In the genomic region with DNA sequence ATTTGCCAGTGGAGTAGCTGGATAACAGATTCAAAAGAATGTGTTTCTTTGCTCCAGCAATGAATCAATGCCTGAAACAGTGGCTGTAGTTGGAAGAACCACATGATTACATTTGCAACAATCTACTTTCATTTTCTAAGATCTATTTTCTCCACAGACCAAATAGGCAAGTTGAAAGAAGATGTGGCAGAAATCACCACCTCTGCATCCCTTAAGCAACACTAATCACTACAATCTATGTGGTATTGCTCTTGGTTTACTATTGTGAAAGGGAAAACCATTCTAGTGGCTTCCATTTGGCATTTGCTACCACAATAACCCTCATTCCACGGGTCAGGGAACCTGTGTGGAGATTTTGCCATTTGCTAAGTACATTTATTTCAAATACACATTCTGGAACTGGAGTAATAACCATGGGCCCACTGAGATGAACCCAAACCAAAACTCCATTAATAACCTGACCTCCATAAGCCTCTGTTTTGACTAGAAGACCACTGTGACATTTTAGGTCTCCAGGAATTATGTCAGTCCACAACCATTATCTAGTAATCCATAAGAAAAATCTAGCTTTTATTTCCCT, we compare ENCODE assay signal across 16 cellular contexts.
DNase-seq lines count a peak whose midpoint lies in the region; ATAC-seq and TF ChIP-seq lines count a peak whose summit lies in the region.
"Had no signal": no experiment of that assay in that cellular context is flagged by ENCODE, and none has a peak within 500 bp of the region (broad histone marks: within the 10 kb centered on the region; RNA-seq: fewer than 3 reads in every experiment).

No MANE protein-coding gene starts in this region.

- no peaks in the 10 kb centered on the region for H3K36me3 Mint-ChIP-seq in stimulated activated effector memory CD8-positive, alpha-beta T cell treated with anti-CD3 and anti-CD28 coated beads, Interleukin-12 subunit alpha, Interleukin-12 subunit beta, amount 100 ng/mL, for 72 hours
- no peaks in the 10 kb centered on the region for H3K36me3 Mint-ChIP-seq in H9 (ENCODE audit: insufficient read depth in 1 of 3, low read depth in 3 of 3)
- H3K36me3 Mint-ChIP-seq: neural progenitor cell had no signal

- no peak overlapping the region for H3K4me3 Mint-ChIP-seq in stimulated activated effector memory CD8-positive, alpha-beta T cell treated with anti-CD3 and anti-CD28 coated beads, Interleukin-12 subunit alpha, Interleukin-12 subunit beta, amount 100 ng/mL, for 72 hours
- H3K4me3 Mint-ChIP-seq in H9, result no peak overlapping the region
- H3K4me3 Mint-ChIP-seq: neural progenitor cell; stimulated activated naive CD8-positive, alpha-beta T cell treated with anti-CD3 and anti-CD28 coated beads, Interleukin-15, Interleukin-2, amounts not matched to agents 100 ng/mL and 50 ng/mL, for 24 hours had no signal

- no peak overlapping the region for H3K4me3 ChIP-seq in choroid plexus epithelial cell (ENCODE audit: low read depth, low read length)
- H3K4me3 ChIP-seq in esophagus muscularis mucosa, result no peak overlapping the region
- H3K4me3 ChIP-seq: colonic mucosa, lower lobe of right lung, neural progenitor cell had no signal

- no peak for TF ChIP-seq POLR2A in esophagus muscularis mucosa (IDR thresholded peaks at IDR 0.05; ENCODE audit: low read depth)

- H3K27me3 ChIP-seq in H9 (ENCODE audit: insufficient read depth, low read length) (no peaks in the 10 kb centered on the region), esophagus muscularis mucosa (no peaks in the 10 kb centered on the region)
- H3K27me3 ChIP-seq: colonic mucosa, neural progenitor cell had no signal

- H3K4ac ChIP-seq in H9 (ENCODE audit: low read depth, low read length), result no peak overlapping the region

- H4K8ac ChIP-seq in H9 (replicated peaks; ENCODE audit: insufficient read length, low read depth, low read length), result no peak overlapping the region

- TF ChIP-seq EP300 in esophagus muscularis mucosa (IDR thresholded peaks at IDR 0.05), result no peak

- no peak overlapping the region for H3T11ph ChIP-seq in H9 (ENCODE audit: low read length)

- H3K23ac ChIP-seq in H9 (ENCODE audit: insufficient read length, low read depth, low read length), result no peak overlapping the region

- H2AK5ac ChIP-seq in H9 (ENCODE audit: insufficient read length, low read length), result no peak overlapping the region

- H4K91ac ChIP-seq in H9 (ENCODE audit: insufficient read length, low read depth, low read length), result no peak overlapping the region

- no peak overlapping the region for H2BK12ac ChIP-seq in H9 (ENCODE audit: insufficient read length, low read depth, low read length)

- no peak overlapping the region for H2BK15ac ChIP-seq in H9 (ENCODE audit: low read depth, low read length)

- peak; percentile 44 for ATAC-seq in stimulated activated effector memory CD8-positive, alpha-beta T cell treated with anti-CD3 and anti-CD28 coated beads, Interleukin-12 subunit alpha, Interleukin-12 subunit beta, amount 100 ng/mL, for 72 hours
- ATAC-seq: Panc1 had no signal

- no peaks in the 10 kb centered on the region for H3K79me1 ChIP-seq in H9 (ENCODE audit: insufficient read depth, low read depth, low read length, poor library complexity, severe bottlenecking)

- no peaks in the 10 kb centered on the region for H3K4me1 Mint-ChIP-seq in stimulated activated effector memory CD8-positive, alpha-beta T cell treated with anti-CD3 and anti-CD28 coated beads, Interleukin-12 subunit alpha, Interleukin-12 subunit beta, amount 100 ng/mL, for 72 hours
- H3K4me1 Mint-ChIP-seq in H9, result no peaks in the 10 kb centered on the region
- H3K4me1 Mint-ChIP-seq: neural progenitor cell had no signal

- H3K14ac ChIP-seq in H9 (ENCODE audit: insufficient read depth, low read length), result no peak overlapping the region

- H3K9me3 Mint-ChIP-seq in stimulated activated effector memory CD8-positive, alpha-beta T cell treated with anti-CD3 and anti-CD28 coated beads, Interleukin-12 subunit alpha, Interleukin-12 subunit beta, amount 100 ng/mL, for 72 hours, result no peaks in the 10 kb centered on the region
- H3K9me3 Mint-ChIP-seq in H9, result no peaks in the 10 kb centered on the region; a peak in 1 of 5 replicates
- H3K9me3 Mint-ChIP-seq: neural progenitor cell; stimulated activated naive CD8-positive, alpha-beta T cell treated with anti-CD3 and anti-CD28 coated beads, Interleukin-15, Interleukin-2, amounts not matched to agents 100 ng/mL and 50 ng/mL, for 24 hours had no signal

- H2BK20ac ChIP-seq in H9 (ENCODE audit: low read depth, low read length, poor library complexity, severe bottlenecking), result no peak overlapping the region

- H3K79me2 ChIP-seq in H9 (ENCODE audit: insufficient read depth, low read length), result no peaks in the 10 kb centered on the region

- H3K4me1 ChIP-seq in H9 (ENCODE audit: insufficient read depth, low read length), result no peaks in the 10 kb centered on the region
- peaks cover 0 to 13% (median 4%) of the 10 kb centered on the region in 4 donors for H3K4me1 ChIP-seq in esophagus muscularis mucosa
- H3K4me1 ChIP-seq: colonic mucosa, neural progenitor cell had no signal

- H3K36me3 ChIP-seq in esophagus muscularis mucosa, result no peaks in the 10 kb centered on the region
- H3K36me3 ChIP-seq: colonic mucosa, lower lobe of right lung, neural progenitor cell had no signal

- peak; percentile 20 for DNase-seq in DMS53 (lab: John Stamatoyannopoulos, UW)
- DNase-seq in DMS53 treated with DMSO at 0.1 percent for 48 hours (lab: John Stamatoyannopoulos, UW; ENCODE audit: unreplicated experiment), result no peak
- DNase-seq in MV-4-11 (lab: John Stamatoyannopoulos, UW), result peak; percentile 84
- DNase-seq in choroid plexus epithelial cell (ENCODE audit: low read depth), result peak; percentile 31
- no peak for DNase-seq in stimulated activated effector memory CD8-positive, alpha-beta T cell treated with anti-CD3 and anti-CD28 coated beads, Interleukin-12 subunit alpha, Interleukin-12 subunit beta, amount 100 ng/mL, for 72 hours (ENCODE audit: low spot score in 2 of 2)
- DNase-seq in H9, result no peak
- no peak for DNase-seq in esophagus muscularis mucosa (ENCODE audit: extremely low spot score)
- no peak for DNase-seq in HCEC 1CT
- DNase-seq: activated CD4-positive, CD25-positive, alpha-beta regulatory T cell; colonic mucosa; lower lobe of right lung; NCI-H1048 had no signal

- no peak for TF ChIP-seq CTCF in choroid plexus epithelial cell (conservative IDR thresholded peaks at IDR 0.05; ENCODE audit: low read depth, low read length)
- TF ChIP-seq CTCF in H9 (conservative IDR thresholded peaks at IDR 0.05), result no peak
- no peak for TF ChIP-seq CTCF in esophagus muscularis mucosa (IDR thresholded peaks at IDR 0.05)

- no peaks in the 10 kb centered on the region for H4K20me1 ChIP-seq in H9 (ENCODE audit: control insufficient read depth, insufficient read depth, insufficient read length)

- no peak overlapping the region for H3K4me2 ChIP-seq in H9 (ENCODE audit: insufficient read depth, insufficient read length, low read length)
- H3K4me2 ChIP-seq: neural progenitor cell had no signal

- H3K27ac Mint-ChIP-seq in stimulated activated effector memory CD8-positive, alpha-beta T cell treated with anti-CD3 and anti-CD28 coated beads, Interleukin-12 subunit alpha, Interleukin-12 subunit beta, amount 100 ng/mL, for 72 hours, result no peak overlapping the region
- H3K27ac Mint-ChIP-seq in H9, result no peak overlapping the region
- H3K27ac Mint-ChIP-seq: neural progenitor cell; stimulated activated naive CD8-positive, alpha-beta T cell treated with anti-CD3 and anti-CD28 coated beads, Interleukin-15, Interleukin-2, amounts not matched to agents 100 ng/mL and 50 ng/mL, for 24 hours had no signal

- WGBS in H9 (ENCODE audit: extremely low coverage, insufficient read length, low lambda C conversion rate), result no CpG with 5 or more reads among the region's 1 CpG
- 40% methylated on average over 1 of the region's 1 CpG for WGBS in esophagus muscularis mucosa

- intact Hi-C loops in esophagus muscularis mucosa (cut with DNase I), result no loop called here

- H4K5ac ChIP-seq in H9 (ENCODE audit: insufficient read length, low read depth, low read length), result no peak overlapping the region

- no peaks in the 10 kb centered on the region for H3K23me2 ChIP-seq in H9 (ENCODE audit: insufficient read length, low read depth, low read length, poor library complexity, severe bottlenecking)

- no peak overlapping the region for H2BK120ac ChIP-seq in H9 (ENCODE audit: low read depth, low read length, poor library complexity, severe bottlenecking)

- H3K9me3 ChIP-seq in H9 (ENCODE audit: control insufficient read depth, low read depth, low read length), result no peaks in the 10 kb centered on the region
- H3K9me3 ChIP-seq in esophagus muscularis mucosa, result no peaks in the 10 kb centered on the region
- H3K9me3 ChIP-seq: colonic mucosa, lower lobe of right lung had no signal

- no peak overlapping the region for H3K18ac ChIP-seq in H9 (ENCODE audit: insufficient read length, low read depth, low read length)

- no peak overlapping the region for H3K27ac ChIP-seq in H9 (ENCODE audit: insufficient read length, low read depth, low read length)
- no peak overlapping the region for H3K27ac ChIP-seq in esophagus muscularis mucosa (replicated peaks in 1 of 4)
- H3K27ac ChIP-seq: 22Rv1, colonic mucosa, lower lobe of right lung, neural progenitor cell had no signal

- no peak overlapping the region for H3K56ac ChIP-seq in H9 (ENCODE audit: insufficient read length, low read depth, low read length)

- no peak overlapping the region for H2AFZ ChIP-seq in H9 (ENCODE audit: low read length)
- H2AFZ ChIP-seq: neural progenitor cell had no signal

- peaks cover 5% of the 10 kb centered on the region; the same call in 1 of the 2 replicates for H3K27me3 Mint-ChIP-seq in H9 (ENCODE audit: low read depth)

- H3K9ac ChIP-seq in H9 (ENCODE audit: extremely low read depth, insufficient read length, low read length), result no peak overlapping the region
- H3K9ac ChIP-seq: neural progenitor cell had no signal

- no peak overlapping the region for H2BK5ac ChIP-seq in H9 (ENCODE audit: insufficient read length, low read length)

Comparison
In these comparisons a context has a peak if more than half of its experiments do, and no peak if none do; other contexts are left out.
1. DNase-seq: peak in DMS53 (single experiment), MV-4-11 (single experiment) and choroid plexus epithelial cell (single experiment); none in DMS53 treated with DMSO at 0.1 percent for 48 hours (single experiment), stimulated activated effector memory CD8-positive, alpha-beta T cell treated with anti-CD3 and anti-CD28 coated beads, Interleukin-12 subunit alpha, Interleukin-12 subunit beta, amount 100 ng/mL, for 72 hours (0 of 2), H9 (single experiment), esophagus muscularis mucosa (single experiment) and HCEC 1CT (single experiment).